6 cellular contexts compared by ENCODE assay signal in genomic region chr17:82696916-82697807, GRCh38. TPM values are rescaled to one million over a fixed set of nuclear protein-coding genes. Genes with fewer than 3 reads are reported as not detected.
DNase-seq lines count a peak whose midpoint lies in the region; ATAC-seq and TF ChIP-seq lines count a peak whose summit lies in the region.

No MANE protein-coding gene starts in this region.

- no peaks in the 10 kb centered on the region for H3K36me3 ChIP-seq in gastroesophageal sphincter

- no peak for TF ChIP-seq EP300 in gastroesophageal sphincter (IDR thresholded peaks at IDR 0.05)

- WGBS in gastroesophageal sphincter (ENCODE audit: low coverage in 1 of 2), 2 donors: 27 to 35% methylated on average over 3 to 5 of the region's 48 CpGs

- peak overlapping the region; percentile 63 to 75 for H3K4me3 Mint-ChIP-seq in stimulated activated naive CD8-positive, alpha-beta T cell treated with anti-CD3 and anti-CD28 coated beads, Interleukin-15, amount 100 ng/mL, for 72 hours

- no peak for ATAC-seq in gastroesophageal sphincter
- no peak for ATAC-seq in stimulated activated naive CD8-positive, alpha-beta T cell treated with anti-CD3 and anti-CD28 coated beads, Interleukin-15, amount 100 ng/mL, for 72 hours

- H3K9me3 ChIP-seq in gastroesophageal sphincter: peaks cover 0 to 9% (median 0%) of the 10 kb centered on the region in 3 donors

- peak overlapping the region in 1 of 4 donors; percentile 81 for H3K27ac ChIP-seq in gastroesophageal sphincter

- H3K4me1 ChIP-seq in gastroesophageal sphincter: peaks cover 0 to 25% (median 12%) of the 10 kb centered on the region in 3 donors

- H3K4me3 ChIP-seq in gastroesophageal sphincter: peak overlapping the region; percentile 65 to 92

- H3K27me3 Mint-ChIP-seq in stimulated activated naive CD8-positive, alpha-beta T cell treated with anti-CD3 and anti-CD28 coated beads, Interleukin-15, amount 100 ng/mL, for 72 hours: peaks cover 12% of the 10 kb centered on the region

- no peak for TF ChIP-seq CTCF in gastroesophageal sphincter (IDR thresholded peaks at IDR 0.05)

- DNase-seq in activated CD8-positive, alpha-beta memory T cell treated with anti-CD3 and anti-CD28 coated beads for 24 hours: peak; percentile 63
- DNase-seq in activated CD8-positive, alpha-beta memory T cell treated with anti-CD3 and anti-CD28 coated beads, Interleukin-2, amount 50 U/mL, for 48 hours: no peak
- peak; percentile 20 to 23 for DNase-seq in stimulated activated naive CD8-positive, alpha-beta T cell treated with anti-CD3 and anti-CD28 coated beads, Interleukin-15, amount 100 ng/mL, for 72 hours
- DNase-seq in activated CD4-positive, CD25-positive, alpha-beta regulatory T cell treated with anti-CD3 and anti-CD28 coated beads, Interleukin-2, amount 50 U/mL, for 72 hours: no peak
- DNase-seq in HUDEP-2 (lab: John Stamatoyannopoulos, UW; ENCODE audit: unreplicated experiment in 76 of 76): no peak

- H3K27ac Mint-ChIP-seq in stimulated activated naive CD8-positive, alpha-beta T cell treated with anti-CD3 and anti-CD28 coated beads, Interleukin-15, amount 100 ng/mL, for 72 hours: no peak overlapping the region

- H3K27me3 ChIP-seq in gastroesophageal sphincter: no peaks in the 10 kb centered on the region

- H3K9me3 Mint-ChIP-seq in stimulated activated naive CD8-positive, alpha-beta T cell treated with anti-CD3 and anti-CD28 coated beads, Interleukin-15, amount 100 ng/mL, for 72 hours: peaks cover 8 to 11% of the 10 kb centered on the region in 2 donors

- peaks cover 23% of the 10 kb centered on the region for H3K4me1 Mint-ChIP-seq in stimulated activated naive CD8-positive, alpha-beta T cell treated with anti-CD3 and anti-CD28 coated beads, Interleukin-15, amount 100 ng/mL, for 72 hours

- TF ChIP-seq POLR2A in gastroesophageal sphincter (IDR thresholded peaks at IDR 0.05): no peak

RNA-seq across cellular contexts. Expression of gene RAB40B, which starts 1.3 kb away (rescaled TPM):
- 10 to 100 TPM; 10.4 to 25.5 (median 19.2) TPM for total RNA-seq in gastroesophageal sphincter

RNA-seq across cellular contexts. Expression of gene FN3KRP, which starts 19.3 kb away (rescaled TPM):
- 10 to 100 TPM; 12.8 to 22.9 (median 18.2) TPM for total RNA-seq in gastroesophageal sphincter

RNA-seq across cellular contexts. Expression of gene FN3K, which starts 38.3 kb away (rescaled TPM):
- 10 to 100 TPM in 1 of 4 donors, 1 to 10 TPM in 3; 6.9 to 22.0 (median 8.6) TPM for total RNA-seq in gastroesophageal sphincter

RNA-seq across cellular contexts. Expression of gene WDR45B, which starts 48.9 kb away (rescaled TPM):
- 10 to 100 TPM; 70.8 to 77.4 (median 76.4) TPM for total RNA-seq in gastroesophageal sphincter

RNA-seq across cellular contexts. Expression of gene TBCD, which starts 54.7 kb away (rescaled TPM):
- total RNA-seq in gastroesophageal sphincter: 10 to 100 TPM; 32.0 to 57.8 (median 47.0) TPM

Comparison
In these comparisons a context has a peak if more than half of its experiments do, and no peak if none do; other contexts are left out.
1. DNase-seq: peak in activated CD8-positive, alpha-beta memory T cell treated with anti-CD3 and anti-CD28 coated beads for 24 hours (single experiment) and stimulated activated naive CD8-positive, alpha-beta T cell treated with anti-CD3 and anti-CD28 coated beads, Interleukin-15, amount 100 ng/mL, for 72 hours (2 of 2); none in activated CD8-positive, alpha-beta memory T cell treated with anti-CD3 and anti-CD28 coated beads, Interleukin-2, amount 50 U/mL, for 48 hours (single experiment), activated CD4-positive, CD25-positive, alpha-beta regulatory T cell treated with anti-CD3 and anti-CD28 coated beads, Interleukin-2, amount 50 U/mL, for 72 hours (single experiment) and HUDEP-2 (0 of 76).